Comparison of ENCODE assay signal across 9 cellular contexts in the genomic region with DNA sequence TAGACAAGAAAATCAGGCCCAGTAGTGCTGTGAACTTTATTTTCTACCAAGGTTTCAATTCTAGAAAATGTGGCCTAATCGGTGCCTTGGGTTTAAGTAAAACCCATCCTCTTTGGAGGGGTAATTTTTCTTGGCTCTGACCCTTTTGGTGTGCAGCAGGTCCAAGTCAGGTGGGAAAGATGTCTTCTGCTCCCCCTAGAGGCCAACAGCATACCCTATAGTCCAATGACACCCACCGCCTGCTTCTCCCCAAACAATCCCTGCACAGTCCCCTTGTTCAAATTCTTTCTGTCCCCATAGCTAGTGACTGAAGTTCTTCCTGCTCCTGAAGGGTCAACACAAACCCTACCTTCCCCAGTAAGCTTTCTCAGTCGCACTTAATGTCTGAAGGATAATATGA.
A peak's percentile ranks its signal among the peaks of the same experiment; 100 is the strongest.
DNase-seq lines count a peak whose midpoint lies in the region; ATAC-seq, FAIRE-seq and TF ChIP-seq lines count a peak whose summit lies in the region.
"Had no signal": no experiment of that assay in that cellular context is flagged by ENCODE, and none has a peak within 500 bp of the region (broad histone marks: within the 10 kb centered on the region; RNA-seq: fewer than 3 reads in every experiment).

No MANE protein-coding gene starts in this region.

- intact Hi-C loops in sciatic nerve (cut with DNase I) = no loop called here

- no peak for TF ChIP-seq POLR2A in NB4 (IDR thresholded peaks at IDR 0.05; ENCODE audit: extremely low read depth, insufficient read length)

- no peak overlapping the region for H3K4me3 ChIP-seq in AG10803 (ENCODE audit: low read length)
- no peak overlapping the region for H3K4me3 ChIP-seq in NB4 (ENCODE audit: low read depth, low read length)
- H3K4me3 ChIP-seq in fibroblast of pulmonary artery (replicated peaks; ENCODE audit: low read depth, low read length) = no peak overlapping the region

- TF ChIP-seq CTCF in AG10803 (conservative IDR thresholded peaks at IDR 0.05; ENCODE audit: low read length) (peak; percentile 30), NB4 (IDR thresholded peaks at IDR 0.05; ENCODE audit: low read depth, low read length) (peak; percentile 53), fibroblast of pulmonary artery (IDR thresholded peaks at IDR 0.05; ENCODE audit: low read length, missing control alignments) (peak; percentile 65)

- DNase-seq in AG10803 (ENCODE audit: low read depth) = no peak
- peak; percentile 23 for DNase-seq in NB4 (ENCODE audit: low read depth)
- peak; percentile 32 for DNase-seq in fibroblast of pulmonary artery (ENCODE audit: low read depth)
- DNase-seq in SHP77 treated with DMSO at 0.1 percent for 48 hours (lab: John Stamatoyannopoulos, UW) = no peak
- DNase-seq in RCC 7860 (ENCODE audit: low spot score) = no peak
- no peak for DNase-seq in NCI-H510A (lab: John Stamatoyannopoulos, UW)
- DNase-seq in sciatic nerve (ENCODE audit: low spot score) = no peak
- DNase-seq: activated naive CD4-positive, alpha-beta T cell treated with Interleukin-2 at 50 U/mL for 16 hours had no signal

- FAIRE-seq in RCC 7860 (lab: Jason Lieb, UNC) = no peak

- ATAC-seq in GM18909 (IDR thresholded peaks at IDR 0.05; ENCODE audit: poor library complexity, unreplicated experiment) (peak; percentile 72), sciatic nerve (no peak)

Comparison
In these comparisons a context has a peak if more than half of its experiments do, and no peak if none do; other contexts are left out.
1. DNase-seq: peak in NB4 (single experiment) and fibroblast of pulmonary artery (single experiment); none in AG10803 (single experiment), SHP77 treated with DMSO at 0.1 percent for 48 hours (single experiment), RCC 7860 (single experiment), NCI-H510A (single experiment) and sciatic nerve (single experiment).
2. Peak in every context shown above with its lines, with median percentiles within 50 percentile points of each other: CTCF ChIP-seq.